ENCODE assay signal across 8 cellular contexts in the genomic region with DNA sequence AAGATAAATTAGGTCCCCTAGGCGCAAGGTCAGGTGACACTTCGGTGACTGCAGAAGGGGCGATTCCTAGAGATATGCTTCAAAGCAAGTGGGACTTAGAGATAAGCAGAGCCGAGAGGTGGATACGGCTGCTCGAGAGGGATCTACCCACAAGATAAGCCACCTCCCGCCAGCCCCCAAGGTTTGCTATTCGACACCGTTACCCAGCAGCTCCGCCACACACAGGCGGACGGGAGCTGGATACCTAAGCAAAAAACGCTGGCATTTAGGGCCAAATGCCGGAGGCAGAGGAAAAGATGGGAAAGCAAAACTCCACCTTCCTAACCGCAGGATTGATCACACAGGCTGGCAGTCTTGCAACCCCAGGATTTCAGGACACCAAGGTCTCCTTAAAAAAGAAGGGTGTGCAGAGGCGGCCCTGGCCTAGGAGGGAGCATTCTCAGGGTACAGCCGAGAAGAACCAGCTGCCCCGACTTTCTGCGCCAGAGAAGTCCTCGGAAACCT. TPM values are rescaled to one million over a fixed set of nuclear protein-coding genes. Genes with fewer than 3 reads are reported as not detected.
DNase-seq lines count a peak whose midpoint lies in the region; ATAC-seq and TF ChIP-seq lines count a peak whose summit lies in the region.

No MANE protein-coding gene starts in this region.

- peaks cover 36% of the 10 kb centered on the region for H3K36me3 Mint-ChIP-seq in T-helper 2 cell treated with Interferon-gamma antibody and Interleukin-4, amounts not matched to agents 5 μg/mL and 100 μg/mL, for 36 hours (ENCODE audit: low read depth)
- H3K36me3 Mint-ChIP-seq in naive thymus-derived CD4-positive, alpha-beta T cell = peaks cover 0 to 31% (median 24%) of the 10 kb centered on the region in 5 donors

- H3K27me3 Mint-ChIP-seq in T-helper 2 cell treated with Interferon-gamma antibody and Interleukin-4, amounts not matched to agents 5 μg/mL and 100 μg/mL, for 36 hours (ENCODE audit: low read depth) = no peaks in the 10 kb centered on the region
- no peaks in the 10 kb centered on the region for H3K27me3 Mint-ChIP-seq in naive thymus-derived CD4-positive, alpha-beta T cell

- intact Hi-C loops in heart left ventricle (cut with DNase I) (loop anchor here in 3 of 10 donors (1.0 to 10.0 kb wide), 4 partner anchors 59 to 141 kb away; no protein-coding TSS in a partner anchor), Right ventricle myocardium inferior (cut with DNase I) (loop anchor here (1.0 to 5.0 kb wide), 2 partner anchors 59 to 149 kb away; a partner anchor contains a TSS), vagina (cut with DNase I) (no loop called here)
- intact Hi-C loops in naive thymus-derived CD4-positive, alpha-beta T cell (cut with micrococcal nuclease) = loop anchor here (1.0 to 10.0 kb wide), 16 partner anchors 11 to 1871 kb away; a partner anchor contains a TSS

- POLR2A ChIA-PET in naive thymus-derived CD4-positive, alpha-beta T cell (lab: Charles Lee) = interaction anchor here (0.7 to 11.6 kb wide), 18 partner anchors 10 to 605 kb away, joined by 3 to 145 read pairs (median 4); a partner anchor contains a TSS

- H3K9ac ChIP-seq in duodenal mucosa (ENCODE audit: low read depth in 1 of 2, low read length in 2 of 2) = peak overlapping the region; percentile 97 to 99

- DNase-seq in heart left ventricle = peak in 1 of 5 donors; percentile 37
- DNase-seq in Right ventricle myocardium inferior (ENCODE audit: missing footprints) = no peak
- peak; percentile 38 for DNase-seq in T-helper 2 cell treated with Interferon-gamma antibody and Interleukin-4, amounts not matched to agents 5 μg/mL and 100 μg/mL, for 36 hours (ENCODE audit: low spot score)
- peak in 4 of 9 donors; percentile 17 to 53 (median 52) for DNase-seq in naive thymus-derived CD4-positive, alpha-beta T cell
- peak in 1 of 2 donors; percentile 89 for DNase-seq in vagina (ENCODE audit: extremely low spot score in 2 of 2)
- DNase-seq in middle frontal gyrus (ENCODE audit: extremely low spot score, low spot score) = no peak
- no peak for DNase-seq in SKM-1 (lab: John Stamatoyannopoulos, UW; ENCODE audit: unreplicated experiment)

- H3K9me3 ChIP-seq in heart left ventricle (no peaks in the 10 kb centered on the region), duodenal mucosa (ENCODE audit: control insufficient read depth in 1 of 2, low read length in 2 of 2) (no peaks in the 10 kb centered on the region), vagina (no peaks in the 10 kb centered on the region)
- H3K9me3 ChIP-seq in naive thymus-derived CD4-positive, alpha-beta T cell (ENCODE audit: control insufficient read depth in 2 of 3, low read length in 3 of 3) = no peaks in the 10 kb centered on the region

- H3K4me3 Mint-ChIP-seq in T-helper 2 cell treated with Interferon-gamma antibody and Interleukin-4, amounts not matched to agents 5 μg/mL and 100 μg/mL, for 36 hours = peak overlapping the region; percentile 95
- H3K4me3 Mint-ChIP-seq in naive thymus-derived CD4-positive, alpha-beta T cell = peak overlapping the region; percentile 90 to 98 (median 94)

- H3K4me3 ChIP-seq in heart left ventricle (peak overlapping the region; percentile 66 to 98 (median 92)), duodenal mucosa (ENCODE audit: low read depth in 1 of 2, low read length in 2 of 2) (peak overlapping the region; percentile 98 to 100), vagina (peak overlapping the region; percentile 73 to 81)
- peak overlapping the region; percentile 91 for H3K4me3 ChIP-seq in naive thymus-derived CD4-positive, alpha-beta T cell (ENCODE audit: low read length)

- H3K27ac Mint-ChIP-seq in T-helper 2 cell treated with Interferon-gamma antibody and Interleukin-4, amounts not matched to agents 5 μg/mL and 100 μg/mL, for 36 hours = peak overlapping the region; percentile 87
- H3K27ac Mint-ChIP-seq in naive thymus-derived CD4-positive, alpha-beta T cell = peak overlapping the region; percentile 91 to 98 (median 96)

- WGBS in heart left ventricle, 4 donors = 0 to 1% (median 0%) methylated on average over 20 of the region's 20 CpGs

- H3K9me3 Mint-ChIP-seq in T-helper 2 cell treated with Interferon-gamma antibody and Interleukin-4, amounts not matched to agents 5 μg/mL and 100 μg/mL, for 36 hours = no peaks in the 10 kb centered on the region
- peaks cover 0 to 29% (median 0%) of the 10 kb centered on the region in 11 donors for H3K9me3 Mint-ChIP-seq in naive thymus-derived CD4-positive, alpha-beta T cell

- H3K27ac ChIP-seq in heart left ventricle (peak overlapping the region; percentile 94 to 100 (median 99)), duodenal mucosa (ENCODE audit: low read depth, low read length) (peak overlapping the region; percentile 97), vagina (peak overlapping the region; percentile 99)
- H3K27ac ChIP-seq in naive thymus-derived CD4-positive, alpha-beta T cell (ENCODE audit: low read depth, low read length) = peak overlapping the region; percentile 87

- H3K36me3 ChIP-seq in heart left ventricle = peaks cover 0 to 35% (median 29%) of the 10 kb centered on the region in 9 donors
- peaks cover 16 to 22% of the 10 kb centered on the region in 2 donors for H3K36me3 ChIP-seq in duodenal mucosa (ENCODE audit: control insufficient read depth in 1 of 2, insufficient read depth in 2 of 2, low read length in 2 of 2)
- H3K36me3 ChIP-seq in naive thymus-derived CD4-positive, alpha-beta T cell (ENCODE audit: control insufficient read depth in 2 of 3, insufficient read depth in 3 of 3, low read length in 3 of 3) = peaks cover 5 to 31% (median 10%) of the 10 kb centered on the region in 3 experiments
- peaks cover 0 to 30% of the 10 kb centered on the region in 2 donors for H3K36me3 ChIP-seq in vagina

- TF ChIP-seq CTCF in heart left ventricle (IDR thresholded peaks at IDR 0.05) = no peak
- TF ChIP-seq CTCF in vagina (IDR thresholded peaks at IDR 0.05) = no peak

- CTCF ChIA-PET in naive thymus-derived CD4-positive, alpha-beta T cell (lab: Charles Lee) = interaction anchor here (1.1 to 2.2 kb wide), 2 partner anchors 15 to 115 kb away, joined by 3 to 12 read pairs; no protein-coding TSS in a partner anchor

- no peak for TF ChIP-seq POLR2A in heart left ventricle (IDR thresholded peaks at IDR 0.05)
- no peak for TF ChIP-seq POLR2A in vagina (IDR thresholded peaks at IDR 0.05)

- no peak for ATAC-seq in heart left ventricle
- no peak for ATAC-seq in Right ventricle myocardium inferior
- no peak for ATAC-seq in naive thymus-derived CD4-positive, alpha-beta T cell

- peaks cover 55% of the 10 kb centered on the region for H3K4me1 Mint-ChIP-seq in T-helper 2 cell treated with Interferon-gamma antibody and Interleukin-4, amounts not matched to agents 5 μg/mL and 100 μg/mL, for 36 hours (ENCODE audit: low read depth)
- peaks cover 43 to 76% (median 68%) of the 10 kb centered on the region in 7 donors for H3K4me1 Mint-ChIP-seq in naive thymus-derived CD4-positive, alpha-beta T cell

- H3K27me3 ChIP-seq in heart left ventricle (no peaks in the 10 kb centered on the region), duodenal mucosa (ENCODE audit: control insufficient read depth in 1 of 2, insufficient read depth in 2 of 2, low read length in 2 of 2) (no peaks in the 10 kb centered on the region), vagina (no peaks in the 10 kb centered on the region)
- no peaks in the 10 kb centered on the region for H3K27me3 ChIP-seq in naive thymus-derived CD4-positive, alpha-beta T cell (ENCODE audit: control insufficient read depth in 2 of 2, insufficient read depth in 2 of 2, low read length in 2 of 2)

- H3K4me1 ChIP-seq in heart left ventricle (peaks cover 19 to 83% (median 61%) of the 10 kb centered on the region in 12 donors), duodenal mucosa (ENCODE audit: control insufficient read depth in 1 of 2, insufficient read depth in 2 of 2, low read length in 2 of 2) (peaks cover 66 to 70% of the 10 kb centered on the region in 2 donors), vagina (peaks cover 81% of the 10 kb centered on the region)
- H3K4me1 ChIP-seq in naive thymus-derived CD4-positive, alpha-beta T cell (ENCODE audit: control insufficient read depth in 2 of 2, insufficient read depth in 2 of 2, low read length in 2 of 2) = peaks cover 18 to 36% of the 10 kb centered on the region in 2 donors

RNA-seq across cellular contexts. Expression of a gene that starts 0.7 kb away (rescaled TPM):
- total RNA-seq in heart left ventricle (1,000 to 10,000 TPM; 1,764 to 5,397 (median 2,454) TPM), Right ventricle myocardium inferior (2,493 TPM), vagina (2,421 TPM)
- polyA plus RNA-seq in heart left ventricle = 1,000 to 10,000 TPM; 2,334 to 3,498 TPM
- 1,000 to 10,000 TPM in 2 of 5 experiments, 100 to 1,000 TPM in 3; 684 to 3,858 (median 993) TPM for total RNA-seq in naive thymus-derived CD4-positive, alpha-beta T cell
- polyA plus RNA-seq in naive thymus-derived CD4-positive, alpha-beta T cell = 1,000 to 10,000 TPM; 2,587 to 3,203 TPM

RNA-seq across cellular contexts. Expression of a gene that starts 16.6 kb away (rescaled TPM):
- 1 to 10 TPM in 4 of 9 donors, under 1 TPM in 5; 0.64 to 4.4 (median 0.94) TPM for total RNA-seq in heart left ventricle
- 1 to 10 TPM; 2.1 to 2.8 TPM for polyA plus RNA-seq in heart left ventricle
- 1.9 TPM for total RNA-seq in Right ventricle myocardium inferior
- total RNA-seq in naive thymus-derived CD4-positive, alpha-beta T cell = 1 to 10 TPM in 2 of 5 experiments, under 1 TPM in 2, not detected in 1; 0.49 to 7.1 (median 0.75) TPM
- polyA plus RNA-seq in naive thymus-derived CD4-positive, alpha-beta T cell = 1 to 10 TPM in 1 of 2 donors, under 1 TPM in 1; 0.83 to 1.4 TPM
- total RNA-seq in vagina = 4.4 TPM

RNA-seq across cellular contexts. Expression of a gene that starts 49.4 kb away (rescaled TPM):
- total RNA-seq in heart left ventricle = 10 to 100 TPM in 3 of 9 donors, 1 to 10 TPM in 6; 4.7 to 22.0 (median 7.7) TPM
- polyA plus RNA-seq in heart left ventricle = 1 to 10 TPM; 6.0 to 7.5 TPM
- total RNA-seq in Right ventricle myocardium inferior = 14.0 TPM
- 1 to 10 TPM in 1 of 5 experiments, under 1 TPM in 1, not detected in 3; 0.49 to 1.9 TPM for total RNA-seq in naive thymus-derived CD4-positive, alpha-beta T cell
- polyA plus RNA-seq in naive thymus-derived CD4-positive, alpha-beta T cell = not detected
- total RNA-seq in vagina = 32.2 TPM
